Comparison of ENCODE assay signal across 9 cellular contexts in the genomic region with DNA sequence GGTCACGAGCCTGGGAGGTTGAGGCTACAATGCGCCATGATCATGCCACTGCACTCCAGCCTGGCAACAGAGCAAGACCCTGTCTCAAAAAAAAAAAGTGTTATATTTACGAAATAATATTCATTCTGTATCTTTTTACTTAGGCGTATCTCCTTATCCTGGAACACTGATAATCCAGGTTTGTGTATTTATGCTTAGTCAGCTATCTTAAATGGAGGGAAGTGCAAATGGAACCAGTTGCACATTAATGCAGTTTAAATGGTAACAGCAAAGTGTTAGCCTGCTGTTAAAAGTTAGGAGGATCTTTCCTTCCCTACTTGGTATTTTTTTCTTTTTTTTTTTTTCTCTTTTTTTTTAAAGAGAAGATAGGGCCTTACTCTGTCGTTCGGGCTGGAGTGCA. TPM values are rescaled to one million over a fixed set of nuclear protein-coding genes. Genes with fewer than 3 reads are reported as not detected.
"Had no signal": no experiment of that assay in that cellular context is flagged by ENCODE, and none has a peak within 500 bp of the region (broad histone marks: within the 10 kb centered on the region; RNA-seq: fewer than 3 reads in every experiment).

No MANE protein-coding gene starts in this region.

- H3K4me3 ChIP-seq: GM23248 had no signal

- H3K27ac ChIP-seq: GM23248, KMS-11 had no signal

- H3K4me2 ChIP-seq: KMS-11 had no signal

- FAIRE-seq: H54, HTR-8/SVneo had no signal

- H2AFZ ChIP-seq: GM23248 had no signal

- H3K9ac ChIP-seq: GM23248, KMS-11 had no signal

- DNase-seq: GM23248, GOT3, H9, HCEC 1CT, KBM-7 had no signal

RNA-seq across cellular contexts. Expression of a gene that starts 36.0 kb away (rescaled TPM):
- total RNA-seq: GM23248, HT-29 had no signal
- polyA plus RNA-seq: GM23248 had no signal
